8 cellular contexts compared by ENCODE assay signal in the genomic region with DNA sequence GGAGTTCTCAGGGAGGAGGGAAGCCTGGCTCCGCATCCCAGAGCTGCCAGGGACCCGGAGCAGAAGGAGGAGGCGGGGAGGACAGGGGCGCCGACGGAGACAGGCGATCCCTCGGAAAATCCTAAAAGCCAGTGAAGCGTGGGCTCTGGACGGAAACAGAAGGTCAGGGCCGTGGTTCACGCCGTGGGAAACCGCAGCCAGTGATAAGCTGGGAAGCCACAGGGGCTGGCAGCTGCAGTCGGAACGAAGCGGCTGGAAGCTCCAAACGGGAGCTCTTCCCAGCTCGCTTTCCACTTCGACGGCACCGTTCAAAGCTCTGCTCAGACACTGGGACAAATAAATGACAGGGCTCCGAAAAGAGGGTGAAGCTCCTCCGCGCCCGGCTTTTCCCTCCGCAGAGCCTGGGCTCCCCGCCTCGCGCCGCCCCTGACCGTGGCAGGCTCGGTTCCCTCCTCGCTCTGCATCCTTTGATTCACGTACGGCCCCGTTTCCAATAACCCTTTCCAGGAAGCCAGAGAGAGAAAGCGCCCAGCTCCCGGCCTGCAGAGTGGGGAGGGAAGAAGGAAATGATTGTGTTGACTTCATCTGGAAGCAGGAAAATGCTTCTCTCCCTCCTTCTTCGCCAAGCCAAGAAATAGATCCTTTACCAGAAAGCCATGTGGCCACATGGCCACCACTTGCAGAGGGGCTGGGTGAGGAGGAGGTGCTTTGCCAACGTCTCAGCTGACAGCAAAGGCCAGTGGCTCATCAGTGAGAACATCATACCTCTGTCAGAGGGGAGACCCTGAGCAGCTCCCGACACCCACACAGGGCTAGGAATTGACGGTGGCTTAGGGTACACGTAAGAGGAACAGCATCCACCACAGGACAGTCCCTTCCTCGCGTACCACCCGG. TPM values are rescaled to one million over a fixed set of nuclear protein-coding genes. Genes with fewer than 3 reads are reported as not detected.
DNase-seq lines count a peak whose midpoint lies in the region; ATAC-seq and TF ChIP-seq lines count a peak whose summit lies in the region.

No MANE protein-coding gene starts in this region.

- CTCF ChIA-PET in Panc1 (lab: Charles Lee), result interaction anchor here (0.8 to 0.9 kb wide), 2 partner anchors 9 to 853 kb away, joined by 3 read pairs; no protein-coding TSS in a partner anchor

- no peaks in the 10 kb centered on the region for H3K36me3 ChIP-seq in Panc1 (ENCODE audit: control insufficient read depth, insufficient read depth, low read length)

- H3K4me3 ChIP-seq in GM08714 (ENCODE audit: low read length) (peak overlapping the region; percentile 10; the same call in 1 of the 2 replicates), Panc1 (ENCODE audit: low read depth in 2 of 2, low read length in 2 of 2) (peak overlapping the region; percentile 25 to 57), epithelial cell of esophagus (ENCODE audit: low read length) (peak overlapping the region; percentile 28)

- no peak for DNase-seq in Panc1 (ENCODE audit: low read depth, low spot score)
- peak; percentile 27 for DNase-seq in epithelial cell of esophagus (ENCODE audit: low read depth)
- DNase-seq in myocyte (ENCODE audit: low read depth), result peak; percentile 70
- DNase-seq in KG1 (lab: John Stamatoyannopoulos, UW), result no peak
- no peak for DNase-seq in hippocampal formation (lab: John Stamatoyannopoulos, UW)
- DNase-seq in NCI-H1694 treated with DMSO at 0.1 percent for 48 hours (lab: John Stamatoyannopoulos, UW), result no peak
- DNase-seq in SHP77 treated with DMSO at 0.1 percent for 48 hours (lab: John Stamatoyannopoulos, UW), result no peak

- intact Hi-C loops in Panc1 (cut with micrococcal nuclease; ENCODE audit: unreplicated experiment), result loop anchor here (5.0 kb wide), 1 partner anchor 194 kb away; no protein-coding TSS in a partner anchor

- no peaks in the 10 kb centered on the region for H3K9me3 ChIP-seq in Panc1 (ENCODE audit: control insufficient read depth, insufficient read depth, low read depth, low read length)

- H3K27me3 ChIP-seq in Panc1 (ENCODE audit: control insufficient read depth, insufficient read depth, low read length), result no peaks in the 10 kb centered on the region

- no peak for TF ChIP-seq CTCF in Panc1 (IDR thresholded peaks at IDR 0.05)
- no peak for TF ChIP-seq CTCF in epithelial cell of esophagus (IDR thresholded peaks at IDR 0.05; ENCODE audit: insufficient read depth, low read depth, low read length, missing control alignments)

- peak overlapping the region; percentile 70 for H3K27ac ChIP-seq in Panc1 (ENCODE audit: low read length)

- peak; percentile 71 for ATAC-seq in Panc1

- no TSS peak for BruUV-seq in Panc1 (replicated peaks; lab: Mats Ljungman, UMichigan)

- in situ Hi-C loops in Panc1 (cut with HindIII; ENCODE audit: low pct_unique_long_range_greater_than_20kb, low sequenced_read_pairs), result no loop called here

- POLR2A ChIA-PET in Panc1 (lab: Charles Lee), result no interaction called here

- peaks cover 17% of the 10 kb centered on the region for H3K4me1 ChIP-seq in Panc1 (ENCODE audit: control insufficient read depth, insufficient read depth, low read length)

RNA-seq across cellular contexts. Expression of a gene that starts 57.4 kb away (rescaled TPM):
- total RNA-seq in Panc1 (2021; ENCODE audit: unreplicated experiment), result 12.9 TPM
- polyA plus RNA-seq in Panc1 (2012; ENCODE audit: insufficient read length), result 11.0 TPM
- 0.67 TPM in 1 of 2 replicates, not detected in the other for total RNA-seq in myocyte
- 0.10 TPM for polyA plus RNA-seq in myocyte (2012)

Comparison
In these comparisons a context has a peak if more than half of its experiments do, and no peak if none do; other contexts are left out.
1. DNase-seq: peak in epithelial cell of esophagus (single experiment) and myocyte (single experiment); none in Panc1 (single experiment), KG1 (single experiment), hippocampal formation (0 of 2), NCI-H1694 treated with DMSO at 0.1 percent for 48 hours (single experiment) and SHP77 treated with DMSO at 0.1 percent for 48 hours (single experiment).
2. Peak in every context shown above with its lines, with median percentiles within 50 percentile points of each other: H3K4me3 ChIP-seq.